Comparison of ENCODE assay signal across 2 cellular contexts in the genomic region with DNA sequence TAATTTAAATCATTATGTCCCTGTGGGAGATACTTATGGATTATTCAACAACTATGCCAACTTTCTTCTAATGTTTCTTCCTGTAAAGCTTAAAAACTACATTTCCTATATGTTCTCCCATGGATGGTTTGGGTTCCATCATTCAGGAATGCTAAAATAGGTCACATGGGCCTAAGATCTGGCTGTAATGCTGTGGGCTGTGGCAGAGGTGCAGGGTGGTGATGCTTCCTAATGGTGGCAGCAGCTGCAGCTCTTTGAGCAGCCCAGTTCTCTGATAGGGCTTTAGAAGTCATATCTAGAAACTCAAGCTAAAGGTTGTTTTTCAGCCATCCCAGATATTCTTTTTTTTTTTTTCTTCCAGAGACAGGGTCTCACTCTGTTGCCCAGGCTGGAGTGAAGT.
TF ChIP-seq lines count a peak whose summit lies in the region.

No MANE protein-coding gene starts in this region.

TF ChIP-seq in Ishikawa, 13 proteins besides CTCF, POLR2A, EP300 and RAD21:
- TF ChIP-seq, protein P1, sequence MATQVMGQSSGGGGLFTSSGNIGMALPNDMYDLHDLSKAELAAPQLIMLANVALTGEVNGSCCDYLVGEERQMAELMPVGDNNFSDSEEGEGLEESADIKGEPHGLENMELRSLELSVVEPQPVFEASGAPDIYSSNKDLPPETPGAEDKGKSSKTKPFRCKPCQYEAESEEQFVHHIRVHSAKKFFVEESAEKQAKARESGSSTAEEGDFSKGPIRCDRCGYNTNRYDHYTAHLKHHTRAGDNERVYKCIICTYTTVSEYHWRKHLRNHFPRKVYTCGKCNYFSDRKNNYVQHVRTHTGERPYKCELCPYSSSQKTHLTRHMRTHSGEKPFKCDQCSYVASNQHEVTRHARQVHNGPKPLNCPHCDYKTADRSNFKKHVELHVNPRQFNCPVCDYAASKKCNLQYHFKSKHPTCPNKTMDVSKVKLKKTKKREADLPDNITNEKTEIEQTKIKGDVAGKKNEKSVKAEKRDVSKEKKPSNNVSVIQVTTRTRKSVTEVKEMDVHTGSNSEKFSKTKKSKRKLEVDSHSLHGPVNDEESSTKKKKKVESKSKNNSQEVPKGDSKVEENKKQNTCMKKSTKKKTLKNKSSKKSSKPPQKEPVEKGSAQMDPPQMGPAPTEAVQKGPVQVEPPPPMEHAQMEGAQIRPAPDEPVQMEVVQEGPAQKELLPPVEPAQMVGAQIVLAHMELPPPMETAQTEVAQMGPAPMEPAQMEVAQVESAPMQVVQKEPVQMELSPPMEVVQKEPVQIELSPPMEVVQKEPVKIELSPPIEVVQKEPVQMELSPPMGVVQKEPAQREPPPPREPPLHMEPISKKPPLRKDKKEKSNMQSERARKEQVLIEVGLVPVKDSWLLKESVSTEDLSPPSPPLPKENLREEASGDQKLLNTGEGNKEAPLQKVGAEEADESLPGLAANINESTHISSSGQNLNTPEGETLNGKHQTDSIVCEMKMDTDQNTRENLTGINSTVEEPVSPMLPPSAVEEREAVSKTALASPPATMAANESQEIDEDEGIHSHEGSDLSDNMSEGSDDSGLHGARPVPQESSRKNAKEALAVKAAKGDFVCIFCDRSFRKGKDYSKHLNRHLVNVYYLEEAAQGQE (IDR thresholded peaks at IDR 0.05; ENCODE audit: low read depth), result no peak
- no peak for TF ChIP-seq CEBPB (IDR thresholded peaks at IDR 0.05)
- no peak for TF ChIP-seq FOXM1 (IDR thresholded peaks at IDR 0.05; ENCODE audit: borderline replicate concordance, low read depth)
- TF ChIP-seq, protein P2, sequence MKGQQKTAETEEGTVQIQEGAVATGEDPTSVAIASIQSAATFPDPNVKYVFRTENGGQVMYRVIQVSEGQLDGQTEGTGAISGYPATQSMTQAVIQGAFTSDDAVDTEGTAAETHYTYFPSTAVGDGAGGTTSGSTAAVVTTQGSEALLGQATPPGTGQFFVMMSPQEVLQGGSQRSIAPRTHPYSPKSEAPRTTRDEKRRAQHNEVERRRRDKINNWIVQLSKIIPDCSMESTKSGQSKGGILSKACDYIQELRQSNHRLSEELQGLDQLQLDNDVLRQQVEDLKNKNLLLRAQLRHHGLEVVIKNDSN (IDR thresholded peaks at IDR 0.05), result peak; percentile 73
- TF ChIP-seq YY1 (IDR thresholded peaks at IDR 0.05; ENCODE audit: low read depth), result no peak
- TF ChIP-seq CREB1 (IDR thresholded peaks at IDR 0.05; ENCODE audit: low read depth), result no peak

TF ChIP-seq in GM12878, 131 proteins besides CTCF, POLR2A, EP300 and RAD21 (continued from another document):
- TF ChIP-seq, protein P3, sequence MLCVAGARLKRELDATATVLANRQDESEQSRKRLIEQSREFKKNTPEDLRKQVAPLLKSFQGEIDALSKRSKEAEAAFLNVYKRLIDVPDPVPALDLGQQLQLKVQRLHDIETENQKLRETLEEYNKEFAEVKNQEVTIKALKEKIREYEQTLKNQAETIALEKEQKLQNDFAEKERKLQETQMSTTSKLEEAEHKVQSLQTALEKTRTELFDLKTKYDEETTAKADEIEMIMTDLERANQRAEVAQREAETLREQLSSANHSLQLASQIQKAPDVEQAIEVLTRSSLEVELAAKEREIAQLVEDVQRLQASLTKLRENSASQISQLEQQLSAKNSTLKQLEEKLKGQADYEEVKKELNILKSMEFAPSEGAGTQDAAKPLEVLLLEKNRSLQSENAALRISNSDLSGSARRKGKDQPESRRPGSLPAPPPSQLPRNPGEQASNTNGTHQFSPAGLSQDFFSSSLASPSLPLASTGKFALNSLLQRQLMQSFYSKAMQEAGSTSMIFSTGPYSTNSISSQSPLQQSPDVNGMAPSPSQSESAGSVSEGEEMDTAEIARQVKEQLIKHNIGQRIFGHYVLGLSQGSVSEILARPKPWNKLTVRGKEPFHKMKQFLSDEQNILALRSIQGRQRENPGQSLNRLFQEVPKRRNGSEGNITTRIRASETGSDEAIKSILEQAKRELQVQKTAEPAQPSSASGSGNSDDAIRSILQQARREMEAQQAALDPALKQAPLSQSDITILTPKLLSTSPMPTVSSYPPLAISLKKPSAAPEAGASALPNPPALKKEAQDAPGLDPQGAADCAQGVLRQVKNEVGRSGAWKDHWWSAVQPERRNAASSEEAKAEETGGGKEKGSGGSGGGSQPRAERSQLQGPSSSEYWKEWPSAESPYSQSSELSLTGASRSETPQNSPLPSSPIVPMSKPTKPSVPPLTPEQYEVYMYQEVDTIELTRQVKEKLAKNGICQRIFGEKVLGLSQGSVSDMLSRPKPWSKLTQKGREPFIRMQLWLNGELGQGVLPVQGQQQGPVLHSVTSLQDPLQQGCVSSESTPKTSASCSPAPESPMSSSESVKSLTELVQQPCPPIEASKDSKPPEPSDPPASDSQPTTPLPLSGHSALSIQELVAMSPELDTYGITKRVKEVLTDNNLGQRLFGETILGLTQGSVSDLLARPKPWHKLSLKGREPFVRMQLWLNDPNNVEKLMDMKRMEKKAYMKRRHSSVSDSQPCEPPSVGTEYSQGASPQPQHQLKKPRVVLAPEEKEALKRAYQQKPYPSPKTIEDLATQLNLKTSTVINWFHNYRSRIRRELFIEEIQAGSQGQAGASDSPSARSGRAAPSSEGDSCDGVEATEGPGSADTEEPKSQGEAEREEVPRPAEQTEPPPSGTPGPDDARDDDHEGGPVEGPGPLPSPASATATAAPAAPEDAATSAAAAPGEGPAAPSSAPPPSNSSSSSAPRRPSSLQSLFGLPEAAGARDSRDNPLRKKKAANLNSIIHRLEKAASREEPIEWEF (IDR thresholded peaks at IDR 0.05; ENCODE audit: insufficient replicate concordance, low read depth, low read length), result no peak
- TF ChIP-seq EGR1 (IDR thresholded peaks at IDR 0.05; ENCODE audit: borderline replicate concordance in 1 of 2, low read depth in 2 of 2, low read length in 2 of 2) (no peak), MTA3 (IDR thresholded peaks at IDR 0.05; ENCODE audit: borderline replicate concordance, low read length) (no peak), POU2F2 (IDR thresholded peaks at IDR 0.05; ENCODE audit: borderline replicate concordance, low read depth, low read length) (no peak), RB1 (IDR thresholded peaks at IDR 0.05; ENCODE audit: borderline replicate concordance) (no peak), ZNF622 (IDR thresholded peaks at IDR 0.05) (no peak), CHD1 (IDR thresholded peaks at IDR 0.05; ENCODE audit: low read depth, low read length) (no peak), RUNX3 (IDR thresholded peaks at IDR 0.05; ENCODE audit: low read length) (no peak), RBBP5 (conservative IDR thresholded peaks at IDR 0.05) (no peak), NRF1 (conservative IDR thresholded peaks at IDR 0.05; ENCODE audit: low read depth, low read length) (no peak), FOS (IDR thresholded peaks at IDR 0.05; ENCODE audit: borderline replicate concordance, extremely low read depth, insufficient read length) (no peak), HDAC2 (IDR thresholded peaks at IDR 0.05) (no peak)
- TF ChIP-seq, protein P4, sequence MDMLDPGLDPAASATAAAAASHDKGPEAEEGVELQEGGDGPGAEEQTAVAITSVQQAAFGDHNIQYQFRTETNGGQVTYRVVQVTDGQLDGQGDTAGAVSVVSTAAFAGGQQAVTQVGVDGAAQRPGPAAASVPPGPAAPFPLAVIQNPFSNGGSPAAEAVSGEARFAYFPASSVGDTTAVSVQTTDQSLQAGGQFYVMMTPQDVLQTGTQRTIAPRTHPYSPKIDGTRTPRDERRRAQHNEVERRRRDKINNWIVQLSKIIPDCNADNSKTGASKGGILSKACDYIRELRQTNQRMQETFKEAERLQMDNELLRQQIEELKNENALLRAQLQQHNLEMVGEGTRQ (IDR thresholded peaks at IDR 0.05; ENCODE audit: borderline replicate concordance, low read depth, low read length), result no peak
- TF ChIP-seq, protein P5, sequence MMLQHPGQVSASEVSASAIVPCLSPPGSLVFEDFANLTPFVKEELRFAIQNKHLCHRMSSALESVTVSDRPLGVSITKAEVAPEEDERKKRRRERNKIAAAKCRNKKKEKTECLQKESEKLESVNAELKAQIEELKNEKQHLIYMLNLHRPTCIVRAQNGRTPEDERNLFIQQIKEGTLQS (IDR thresholded peaks at IDR 0.05; ENCODE audit: borderline replicate concordance, extremely low read depth, low read depth, low read length), result no peak
- TF ChIP-seq, protein P6, sequence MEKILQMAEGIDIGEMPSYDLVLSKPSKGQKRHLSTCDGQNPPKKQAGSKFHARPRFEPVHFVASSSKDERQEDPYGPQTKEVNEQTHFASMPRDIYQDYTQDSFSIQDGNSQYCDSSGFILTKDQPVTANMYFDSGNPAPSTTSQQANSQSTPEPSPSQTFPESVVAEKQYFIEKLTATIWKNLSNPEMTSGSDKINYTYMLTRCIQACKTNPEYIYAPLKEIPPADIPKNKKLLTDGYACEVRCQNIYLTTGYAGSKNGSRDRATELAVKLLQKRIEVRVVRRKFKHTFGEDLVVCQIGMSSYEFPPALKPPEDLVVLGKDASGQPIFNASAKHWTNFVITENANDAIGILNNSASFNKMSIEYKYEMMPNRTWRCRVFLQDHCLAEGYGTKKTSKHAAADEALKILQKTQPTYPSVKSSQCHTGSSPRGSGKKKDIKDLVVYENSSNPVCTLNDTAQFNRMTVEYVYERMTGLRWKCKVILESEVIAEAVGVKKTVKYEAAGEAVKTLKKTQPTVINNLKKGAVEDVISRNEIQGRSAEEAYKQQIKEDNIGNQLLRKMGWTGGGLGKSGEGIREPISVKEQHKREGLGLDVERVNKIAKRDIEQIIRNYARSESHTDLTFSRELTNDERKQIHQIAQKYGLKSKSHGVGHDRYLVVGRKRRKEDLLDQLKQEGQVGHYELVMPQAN (conservative IDR thresholded peaks at IDR 0.05), result no peak
